Comparison of ENCODE assay signal across 8 cellular contexts in the genomic region with DNA sequence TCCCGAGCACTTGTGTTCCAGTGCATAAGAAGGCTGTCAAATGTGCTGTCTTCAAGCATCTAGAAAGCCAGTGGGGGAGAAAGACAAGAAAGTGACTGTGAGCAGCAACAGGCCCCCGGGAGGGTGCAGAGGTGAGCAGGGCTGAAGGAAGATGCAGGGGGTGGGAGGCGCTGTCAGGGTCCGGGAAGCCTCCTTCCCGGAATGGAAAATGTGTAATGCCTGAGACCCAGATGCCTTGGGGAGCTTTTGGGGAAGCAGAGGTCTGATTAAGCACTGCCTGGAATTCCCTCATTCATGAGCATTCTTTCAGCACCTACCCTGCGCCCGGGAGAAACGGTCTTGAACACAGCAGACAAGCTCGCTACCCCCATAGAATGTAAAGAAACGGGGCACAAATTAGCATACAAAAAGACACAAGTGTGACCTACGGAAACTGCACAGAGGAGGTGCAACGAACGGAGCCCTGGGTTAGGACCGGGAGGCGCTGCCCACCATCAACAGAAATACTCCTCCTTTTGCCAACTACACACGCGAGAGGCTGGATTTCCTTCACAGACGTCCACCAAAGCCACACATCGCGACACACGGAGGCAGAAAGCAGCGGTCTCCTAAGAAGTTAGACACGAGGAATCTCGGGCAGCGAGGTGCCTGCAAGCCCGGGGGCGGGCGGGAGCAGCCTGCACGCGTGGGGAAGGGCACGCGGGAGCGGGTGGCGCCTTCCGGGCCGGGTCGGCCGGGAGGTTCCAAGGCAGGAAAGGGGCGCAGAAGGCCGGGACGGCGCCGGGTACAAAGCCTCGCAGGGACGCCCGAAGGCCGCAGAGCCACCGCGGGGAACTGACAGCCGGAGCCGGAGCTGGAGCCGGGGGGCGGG. TPM values are rescaled to one million over a fixed set of nuclear protein-coding genes. Genes with fewer than 3 reads are reported as not detected.
DNase-seq lines count a peak whose midpoint lies in the region; ATAC-seq and TF ChIP-seq lines count a peak whose summit lies in the region.

No MANE protein-coding gene starts in this region.

- H3K36me3 ChIP-seq in neuron (ENCODE audit: insufficient read depth, low read length), result peaks cover 6% of the 10 kb centered on the region

- H3K4me3 ChIP-seq in foreskin fibroblast (ENCODE audit: low read depth in 1 of 2, low read length in 2 of 2) (peak overlapping the region; percentile 70 to 73), neuron (ENCODE audit: low read length) (peak overlapping the region; percentile 61)

- no peak overlapping the region for H2AFZ ChIP-seq in neuron (ENCODE audit: low read depth, low read length)

- H3K4me3 Mint-ChIP-seq in activated T-cell treated with anti-CD3 and anti-CD28 coated beads, Interleukin-2, amount 50 U/mL, for 72 hours, result peak overlapping the region; percentile 87 to 98

- in situ Hi-C loops in KBM-7 (cut with MboI; ENCODE audit: low pct_unique_long_range_greater_than_20kb, low sequenced_read_pairs), result no loop called here

- peak; percentile 76 for DNase-seq in COLO668 (lab: John Stamatoyannopoulos, UW; ENCODE audit: unreplicated experiment)
- DNase-seq in KBM-7, result peak; percentile 20
- DNase-seq in activated T-cell treated with anti-CD3 and anti-CD28 coated beads, Interleukin-2, amount 50 U/mL, for 72 hours, result peak; percentile 39 to 48
- DNase-seq in foreskin fibroblast, result peak in 1 of 2 donors; percentile 58
- no peak for DNase-seq in foreskin melanocyte
- DNase-seq in NCI-H1694 (lab: John Stamatoyannopoulos, UW), result no peak

- H3K36me3 Mint-ChIP-seq in activated T-cell treated with anti-CD3 and anti-CD28 coated beads, Interleukin-2, amount 50 U/mL, for 72 hours (ENCODE audit: insufficient read depth in 2 of 2), result peaks cover 0 to 6% of the 10 kb centered on the region in 2 donors

- peak overlapping the region; percentile 87 for H3K27ac Mint-ChIP-seq in activated T-cell treated with anti-CD3 and anti-CD28 coated beads, Interleukin-2, amount 50 U/mL, for 72 hours

- H3K9me3 ChIP-seq in neuron (ENCODE audit: low read length), result no peaks in the 10 kb centered on the region

- H3K9me3 Mint-ChIP-seq in activated T-cell treated with anti-CD3 and anti-CD28 coated beads, Interleukin-2, amount 50 U/mL, for 72 hours, result no peaks in the 10 kb centered on the region

- ATAC-seq in activated T-cell treated with anti-CD3 and anti-CD28 coated beads, Interleukin-2, amount 50 U/mL, for 72 hours (replicated peaks in 1 of 2), result no peak
- ATAC-seq in HG02623 (IDR thresholded peaks at IDR 0.05; ENCODE audit: unreplicated experiment), result no peak

- peaks cover 30% of the 10 kb centered on the region for H3K4me1 ChIP-seq in neuron (ENCODE audit: insufficient read depth, low read length)

- H3K4me1 Mint-ChIP-seq in activated T-cell treated with anti-CD3 and anti-CD28 coated beads, Interleukin-2, amount 50 U/mL, for 72 hours (ENCODE audit: low read depth), result peaks cover 26% of the 10 kb centered on the region

- H3K27me3 Mint-ChIP-seq in activated T-cell treated with anti-CD3 and anti-CD28 coated beads, Interleukin-2, amount 50 U/mL, for 72 hours (ENCODE audit: low read depth), result no peaks in the 10 kb centered on the region

- TF ChIP-seq CTCF in foreskin fibroblast (IDR thresholded peaks at IDR 0.05; ENCODE audit: low read depth, low read length), result no peak

- H3K27me3 ChIP-seq in neuron (ENCODE audit: insufficient read depth, low read length), result no peaks in the 10 kb centered on the region

RNA-seq across cellular contexts. Expression of a gene that starts 1.1 kb away (rescaled TPM):
- total RNA-seq in activated T-cell treated with anti-CD3 and anti-CD28 coated beads, Interleukin-2, amount 50 U/mL, for 72 hours, result 10 to 100 TPM; 12.3 to 14.5 TPM

RNA-seq across cellular contexts. Expression of a gene that starts 54.5 kb away (rescaled TPM):
- total RNA-seq in activated T-cell treated with anti-CD3 and anti-CD28 coated beads, Interleukin-2, amount 50 U/mL, for 72 hours, result 100 to 1,000 TPM; 210 to 232 TPM

Comparison
In these comparisons a context has a peak if more than half of its experiments do, and no peak if none do; other contexts are left out.
1. DNase-seq: peak in COLO668 (single experiment), KBM-7 (single experiment) and activated T-cell treated with anti-CD3 and anti-CD28 coated beads, Interleukin-2, amount 50 U/mL, for 72 hours (2 of 2); none in foreskin melanocyte (single experiment) and NCI-H1694 (single experiment).